In the genomic region with DNA sequence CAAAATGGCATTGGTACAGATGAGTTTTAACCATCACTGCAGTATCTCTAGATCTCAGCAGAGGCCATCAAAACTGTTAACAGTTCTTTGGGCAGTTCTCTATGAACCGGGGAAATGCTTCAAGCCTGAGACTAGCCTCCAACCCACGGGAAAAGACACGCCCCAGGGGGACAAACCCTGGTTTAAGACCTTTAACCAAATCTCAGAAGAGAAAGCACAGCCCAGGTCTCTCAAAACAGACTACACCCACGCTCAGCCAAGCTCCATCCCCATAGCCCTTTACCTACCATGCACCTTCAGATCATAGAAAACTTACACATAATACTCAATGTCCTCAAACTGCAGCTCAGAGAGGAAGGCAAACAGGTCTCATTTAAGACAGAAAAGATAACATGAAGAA, we compare ENCODE assay signal across 26 cellular contexts.
DNase-seq lines count a peak whose midpoint lies in the region; ATAC-seq, FAIRE-seq and TF ChIP-seq lines count a peak whose summit lies in the region.
"Had no signal": no experiment of that assay in that cellular context is flagged by ENCODE, and none has a peak within 500 bp of the region (broad histone marks: within the 10 kb centered on the region; RNA-seq: fewer than 3 reads in every experiment).

No MANE protein-coding gene starts in this region.

- intact Hi-C loops in GM12878 (cut with micrococcal nuclease; ENCODE audit: unreplicated experiment) (no loop called here), uterus (cut with DNase I; ENCODE audit: low total_unique reads) (no loop called here)

- FAIRE-seq in GM12878 (lab: Jason Lieb, UNC): peak; percentile 54

- ATAC-seq in GM18858 (IDR thresholded peaks at IDR 0.05; ENCODE audit: unreplicated experiment) (peak; percentile 41), GM19395 (IDR thresholded peaks at IDR 0.05; ENCODE audit: unreplicated experiment) (peak; percentile 62), HG02678 (IDR thresholded peaks at IDR 0.05; ENCODE audit: unreplicated experiment) (peak; percentile 72), GM12878 (no peak)
- ATAC-seq: SK-N-SH treated with all-trans-retinoic acid at 6 μM for 48 hours had no signal

- no peak overlapping the region for H3K4me3 ChIP-seq in GM12878
- H3K4me3 ChIP-seq in uterus: no peak overlapping the region
- H3K4me3 ChIP-seq: BLaER1, GM23248, HAP-1, Peyer's patch had no signal

- CTCF ChIA-PET in GM12878 (lab: Yijun Ruan, JAX): interaction anchor here (1.1 kb wide), 2 partner anchors 19 to 20 kb away, joined by 3 to 5 read pairs; no protein-coding TSS in a partner anchor

- RAD21 ChIA-PET in GM12878 (lab: Charles Lee; ENCODE audit: unreplicated experiment): no interaction called here

- H3K4me1 ChIP-seq in GM12878 (ENCODE audit: control insufficient read depth, insufficient read depth, low read length): peaks cover 9% of the 10 kb centered on the region; the same call in 1 of the 2 replicates
- no peaks in the 10 kb centered on the region for H3K4me1 ChIP-seq in uterus
- H3K4me1 ChIP-seq: BLaER1, Caco-2, HAP-1, Peyer's patch had no signal

- in situ Hi-C loops in GM12878 (cut with MboI): no loop called here

- no peak overlapping the region for H2AFZ ChIP-seq in GM12878 (ENCODE audit: control insufficient read depth, low read depth, low read length)
- H2AFZ ChIP-seq: GM23248 had no signal

- H3K79me2 ChIP-seq in GM12878 (ENCODE audit: control insufficient read depth, insufficient read depth, low read length): no peaks in the 10 kb centered on the region

- no peak for DNase-seq in GM12878 (ENCODE audit: low read depth, low spot score)
- DNase-seq in uterus: no peak
- DNase-seq in NCI-H2081 treated with DMSO at 0.1 percent for 48 hours (lab: John Stamatoyannopoulos, UW): no peak
- no peak for DNase-seq in NCI-H82 (lab: John Stamatoyannopoulos, UW)
- no peak for DNase-seq in NAMALWA (ENCODE audit: low spot score)
- DNase-seq: ACHN; Caco-2; CD4-positive, alpha-beta T cell; DMS 273 treated with DMSO at 0.1 percent for 48 hours; DMS79 treated with DMSO at 0.1 percent for 48 hours; GM23248; KBM-7; MM.1S; NCI-H1092; NCI-H1436; NCI-H1930; NCI-H2227 treated with DMSO at 0.1 percent for 48 hours; NCI-H510A; NCI-H748 treated with DMSO at 0.1 percent for 48 hours; Peyer's patch had no signal

- H4K20me1 ChIP-seq in GM12878 (ENCODE audit: control insufficient read depth, insufficient read depth): no peaks in the 10 kb centered on the region
- H4K20me1 ChIP-seq: BLaER1 had no signal

- H3K27me3 ChIP-seq in GM12878 (replicated peaks in 1 of 2; ENCODE audit: control insufficient read depth in 2 of 2, insufficient read depth in 2 of 2, low read length in 1 of 2) (no peaks in the 10 kb centered on the region; a peak in 1 of 4 replicates), uterus (no peaks in the 10 kb centered on the region)
- H3K27me3 ChIP-seq: BLaER1, Peyer's patch had no signal

- H3K27ac ChIP-seq in GM12878 (ENCODE audit: control insufficient read depth, insufficient read depth): no peak overlapping the region
- no peak overlapping the region for H3K27ac ChIP-seq in uterus
- H3K27ac ChIP-seq: BLaER1, GM23248, Peyer's patch had no signal

- POLR2A ChIA-PET in GM12878 (lab: Charles Lee): no interaction called here

- no TSS peak for BruUV-seq in GM12878 (replicated peaks; lab: Mats Ljungman, UMichigan)

- 7% methylated on average over 4 of the region's 4 CpGs for WGBS in GM12878 (ENCODE audit: insufficient coverage, insufficient replicate concordance, low lambda C conversion rate, missing lambda C conversion rate)

- H3K9me3 ChIP-seq in GM12878 (replicated peaks; ENCODE audit: control insufficient read depth, insufficient read depth, low read length) (no peaks in the 10 kb centered on the region), uterus (no peaks in the 10 kb centered on the region)
- H3K9me3 ChIP-seq: BLaER1, Caco-2, HAP-1, Peyer's patch had no signal

- TF ChIP-seq RAD21 in GM12878 (IDR thresholded peaks at IDR 0.05; ENCODE audit: insufficient read depth, low read depth, low read length): no peak

- SMC1A ChIA-PET in GM12878 (lab: Charles Lee; ENCODE audit: uncharacterized antibody, unreplicated experiment): interaction anchor here (1.3 kb wide), 1 partner anchor 100 kb away, joined by 3 read pairs; no protein-coding TSS in a partner anchor

- H3K36me3 ChIP-seq in GM12878 (ENCODE audit: control insufficient read depth in 2 of 2, insufficient read depth in 2 of 2, low read length in 1 of 2): no peaks in the 10 kb centered on the region
- H3K36me3 ChIP-seq in uterus: no peaks in the 10 kb centered on the region
- H3K36me3 ChIP-seq: BLaER1, HAP-1, Peyer's patch had no signal

- H3K9ac ChIP-seq in GM12878 (ENCODE audit: control insufficient read depth, insufficient read depth, low read length): no peak overlapping the region
- H3K9ac ChIP-seq: BLaER1, GM23248 had no signal

- no peak for TF ChIP-seq EP300 in GM12878 (IDR thresholded peaks at IDR 0.05; ENCODE audit: borderline replicate concordance in 1 of 2, control insufficient read depth in 1 of 2, low read depth in 2 of 2, low read length in 2 of 2)

- TF ChIP-seq POLR2A in GM12878 (IDR thresholded peaks at IDR 0.05; ENCODE audit: low read depth, low read length) (no peak), uterus (IDR thresholded peaks at IDR 0.05) (no peak)

- TF ChIP-seq CTCF in GM12878 (IDR thresholded peaks at IDR 0.05 in 2 of 3, conservative IDR thresholded peaks at IDR 0.05 in 1 of 3; ENCODE audit: control insufficient read depth in 2 of 3, extremely low read depth in 1 of 3, insufficient read depth in 1 of 3, low read depth in 3 of 3, low read length in 3 of 3): no peak
- no peak for TF ChIP-seq CTCF in uterus (IDR thresholded peaks at IDR 0.05)

- no peak overlapping the region for H3K4me2 ChIP-seq in GM12878 (ENCODE audit: control insufficient read depth, insufficient read depth)
- H3K4me2 ChIP-seq: BLaER1 had no signal

TF ChIP-seq in GM12878, 131 proteins besides CTCF, POLR2A, EP300 and RAD21:
- peak; percentile 14 for TF ChIP-seq MEF2B (IDR thresholded peaks at IDR 0.05; ENCODE audit: partially characterized antibody, poor library complexity, severe bottlenecking)
- TF ChIP-seq, protein P1, sequence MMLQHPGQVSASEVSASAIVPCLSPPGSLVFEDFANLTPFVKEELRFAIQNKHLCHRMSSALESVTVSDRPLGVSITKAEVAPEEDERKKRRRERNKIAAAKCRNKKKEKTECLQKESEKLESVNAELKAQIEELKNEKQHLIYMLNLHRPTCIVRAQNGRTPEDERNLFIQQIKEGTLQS (IDR thresholded peaks at IDR 0.05; ENCODE audit: borderline replicate concordance, extremely low read depth, low read depth, low read length): no peak
